ENCODE assay signal across 10 cellular contexts in genomic region chr1:161725258-161725887, GRCh38. TPM values are rescaled to one million over a fixed set of nuclear protein-coding genes. Genes with fewer than 3 reads are reported as not detected.
A peak's percentile ranks its signal among the peaks of the same experiment; 100 is the strongest.
DNase-seq lines count a peak whose midpoint lies in the region; ATAC-seq and TF ChIP-seq lines count a peak whose summit lies in the region.
"Not testable (repeated sequence)": the region's sequence is repeated elsewhere in the genome, so short reads cannot be mapped to it uniquely, and the experiment has no call there.
"Had no signal": no experiment of that assay in that cellular context is flagged by ENCODE, and none has a peak within 500 bp of the region (broad histone marks: within the 10 kb centered on the region; RNA-seq: fewer than 3 reads in every experiment).

No MANE protein-coding gene starts in this region.

- not testable (repeated sequence) for ATAC-seq in gastroesophageal sphincter

- H2AFZ ChIP-seq in Karpas-422 (ENCODE audit: low read length): not testable (repeated sequence)
- peak overlapping the region; percentile 88 for H2AFZ ChIP-seq in mammary epithelial cell (ENCODE audit: low read depth, low read length)

- H3K36me3 ChIP-seq in Karpas-422 (ENCODE audit: insufficient read depth, low read length): peaks cover 52% of the 10 kb centered on the region
- not testable (repeated sequence) for H3K36me3 ChIP-seq in mammary epithelial cell (ENCODE audit: insufficient read depth, low read length); gastroesophageal sphincter; mesendoderm (ENCODE audit: control insufficient read depth, insufficient read depth, low read length); rectal smooth muscle tissue (ENCODE audit: control insufficient read depth, insufficient read depth, low read length); urinary bladder (ENCODE audit: insufficient read depth)

- H3K36me3 Mint-ChIP-seq in activated CD4-positive, alpha-beta T cell treated with anti-CD3 and anti-CD28 coated beads, Interleukin-2, amount 10 ng/mL, durations not matched to agents 24 days and 14 days (ENCODE audit: low read depth): not testable (repeated sequence)

- not testable (repeated sequence) for H3K9me3 Mint-ChIP-seq in activated CD4-positive, alpha-beta T cell treated with anti-CD3 and anti-CD28 coated beads, Interleukin-2, amount 10 ng/mL, durations not matched to agents 24 days and 14 days

- not testable (repeated sequence) for H2BK15ac ChIP-seq in mesendoderm (replicated peaks; ENCODE audit: low read depth)

- BruUV-seq in mammary epithelial cell (replicated peaks; lab: Mats Ljungman, UMichigan): not testable (repeated sequence)

- intact Hi-C loops in activated CD4-positive, alpha-beta T cell treated with anti-CD3 and anti-CD28 coated beads, Interleukin-2, amount 10 ng/mL, durations not matched to agents 24 days and 14 days (cut with micrococcal nuclease): loop anchor here (2.0 to 5.0 kb wide), 2 partner anchors 19 to 183 kb away; partner anchors contain the start of gene FCRLA
- intact Hi-C loops in mammary epithelial cell (cut with micrococcal nuclease): not testable (repeated sequence)

- H3K4me3 Mint-ChIP-seq in activated CD4-positive, alpha-beta T cell treated with anti-CD3 and anti-CD28 coated beads, Interleukin-2, amount 10 ng/mL, durations not matched to agents 24 days and 14 days: peak overlapping the region; percentile 88

- in situ Hi-C loops in mammary epithelial cell (cut with MboI; ENCODE audit: low sequenced_read_pairs in 2 of 2): loop anchor here in 1 of 2 donors (25.0 kb wide), 2 partner anchors 188 to 538 kb away; partner anchors contain the start of genes ADAMTS4, B4GALT3 and FCGR3A

- peak overlapping the region; percentile 96 for H3K56ac ChIP-seq in mesendoderm (ENCODE audit: low read length)

- not testable (repeated sequence) for H3K23ac ChIP-seq in mesendoderm (ENCODE audit: low read length)

- H3K4ac ChIP-seq in mesendoderm (ENCODE audit: low read depth, low read length): not testable (repeated sequence)

- H3K79me1 ChIP-seq in mesendoderm (ENCODE audit: low read length): not testable (repeated sequence)

- H3K79me2 ChIP-seq in Karpas-422 (ENCODE audit: low read length): peaks cover 22% of the 10 kb centered on the region
- H3K79me2 ChIP-seq in mammary epithelial cell (ENCODE audit: insufficient read depth, low read length); mesendoderm (ENCODE audit: control insufficient read depth, insufficient read depth, low read length): not testable (repeated sequence)

- DNase-seq in Karpas-422; activated CD4-positive, alpha-beta T cell treated with anti-CD3 and anti-CD28 coated beads, Interleukin-2, amount 10 ng/mL, durations not matched to agents 24 days and 14 days; mammary epithelial cell; mesendoderm: not testable (repeated sequence)

- peaks cover 60% of the 10 kb centered on the region for H4K20me1 ChIP-seq in Karpas-422 (ENCODE audit: insufficient read depth, low read depth, low read length)
- not testable (repeated sequence) for H4K20me1 ChIP-seq in mammary epithelial cell (ENCODE audit: insufficient read depth, low read length)

- WGBS in mammary epithelial cell (ENCODE audit: low coverage, missing lambda C conversion rate): 60% methylated on average over 17 of the region's 20 CpGs
- 6 to 58% methylated on average over 8 to 9 of the region's 20 CpGs for WGBS in gastroesophageal sphincter (ENCODE audit: low coverage in 1 of 2), 2 donors
- no CpG with 5 or more reads among the region's 20 CpGs for WGBS in mesendoderm (ENCODE audit: extremely low coverage, insufficient coverage, low lambda C conversion rate)
- WGBS in urinary bladder: 50% methylated on average over 20 of the region's 20 CpGs

- H2BK5ac ChIP-seq in mesendoderm (ENCODE audit: low read length): not testable (repeated sequence)

- not testable (repeated sequence) for H4K5ac ChIP-seq in mesendoderm (ENCODE audit: low read length)

- H3K27me3 Mint-ChIP-seq in activated CD4-positive, alpha-beta T cell treated with anti-CD3 and anti-CD28 coated beads, Interleukin-2, amount 10 ng/mL, durations not matched to agents 24 days and 14 days: peaks cover 66% of the 10 kb centered on the region

- dilution Hi-C loops in mammary epithelial cell (cut with HindIII; ENCODE audit: low sequenced_read_pairs): not testable (repeated sequence)

- H3K4me3 ChIP-seq in GM08714 (ENCODE audit: low read length) (peak overlapping the region; percentile 77; the same call in 1 of the 2 replicates), Karpas-422 (ENCODE audit: low read length) (peak overlapping the region; percentile 70), mammary epithelial cell (replicated peaks in 1 of 3; ENCODE audit: insufficient read depth in 1 of 3, low read depth in 2 of 3, low read length in 3 of 3) (peak overlapping the region; percentile 55 to 78 (median 74)), gastroesophageal sphincter (peak overlapping the region; percentile 68 to 87), rectal smooth muscle tissue (ENCODE audit: low read length) (peak overlapping the region; percentile 83), urinary bladder (ENCODE audit: low read depth, low read length) (peak overlapping the region; percentile 62)
- not testable (repeated sequence) for H3K4me3 ChIP-seq in mesendoderm (ENCODE audit: low read length)

- not testable (repeated sequence) for H4K8ac ChIP-seq in mesendoderm (ENCODE audit: low read depth, low read length)

- H3K9me3 ChIP-seq in Karpas-422 (ENCODE audit: low read length); mammary epithelial cell (replicated peaks; ENCODE audit: insufficient read depth, low read length); gastroesophageal sphincter: not testable (repeated sequence)

- TF ChIP-seq EP300 in gastroesophageal sphincter (IDR thresholded peaks at IDR 0.05): not testable (repeated sequence)

- H3K27me3 ChIP-seq in Karpas-422 (ENCODE audit: low read length); mammary epithelial cell (ENCODE audit: insufficient read depth, low read length); mesendoderm (ENCODE audit: insufficient read depth, low read length, poor library complexity); rectal smooth muscle tissue (ENCODE audit: control insufficient read depth, insufficient read depth, low read length): not testable (repeated sequence)
- H3K27me3 ChIP-seq in gastroesophageal sphincter: peaks cover 25% of the 10 kb centered on the region

- not testable (repeated sequence) for TF ChIP-seq POLR2A in gastroesophageal sphincter (IDR thresholded peaks at IDR 0.05)

- peak overlapping the region; percentile 95 for H3K27ac ChIP-seq in Karpas-422 (ENCODE audit: low read length)
- not testable (repeated sequence) for H3K27ac ChIP-seq in mammary epithelial cell (ENCODE audit: insufficient read depth, low read depth, low read length); mesendoderm (ENCODE audit: low read depth, low read length); rectal smooth muscle tissue (ENCODE audit: low read depth, low read length); urinary bladder (ENCODE audit: low read depth)
- H3K27ac ChIP-seq in gastroesophageal sphincter: peak overlapping the region in 3 of 4 donors; percentile 82 to 85 (median 84)

- not testable (repeated sequence) for TF ChIP-seq CTCF in mammary epithelial cell (conservative IDR thresholded peaks at IDR 0.05 in 1 of 2, IDR thresholded peaks at IDR 0.05 in 1 of 2; ENCODE audit: extremely low read depth in 1 of 2, insufficient read depth in 1 of 2, low read depth in 1 of 2, low read length in 2 of 2); gastroesophageal sphincter (IDR thresholded peaks at IDR 0.05)

- not testable (repeated sequence) for H2AK5ac ChIP-seq in mesendoderm (ENCODE audit: low read length)

- not testable (repeated sequence) for H3K9me2 ChIP-seq in Karpas-422 (replicated peaks; ENCODE audit: insufficient read depth, low read length)

- H3K9ac ChIP-seq in Karpas-422 (ENCODE audit: low read length): peak overlapping the region; percentile 80
- not testable (repeated sequence) for H3K9ac ChIP-seq in mammary epithelial cell (ENCODE audit: insufficient read depth, low read length); rectal smooth muscle tissue (ENCODE audit: low read length)
- H3K9ac ChIP-seq in mesendoderm (ENCODE audit: low read length): peak overlapping the region; percentile 69

- H3K4me1 ChIP-seq in Karpas-422 (ENCODE audit: low read length) (peaks cover 79% of the 10 kb centered on the region), mammary epithelial cell (ENCODE audit: insufficient read depth, low read length) (peaks cover 27% of the 10 kb centered on the region), gastroesophageal sphincter (peaks cover 0 to 22% (median 4%) of the 10 kb centered on the region in 3 donors)
- not testable (repeated sequence) for H3K4me1 ChIP-seq in mesendoderm (ENCODE audit: control insufficient read depth, low read depth, low read length); rectal smooth muscle tissue (ENCODE audit: control insufficient read depth, insufficient read depth, low read length); urinary bladder (ENCODE audit: insufficient read depth)

- CTCF ChIA-PET in mammary epithelial cell (lab: Charles Lee; ENCODE audit: low non-redundant PET): not testable (repeated sequence)

- not testable (repeated sequence) for H3K27ac Mint-ChIP-seq in activated CD4-positive, alpha-beta T cell treated with anti-CD3 and anti-CD28 coated beads, Interleukin-2, amount 10 ng/mL, durations not matched to agents 24 days and 14 days

- peak overlapping the region; percentile 86 for H3K4me2 ChIP-seq in Karpas-422 (ENCODE audit: low read depth, low read length, poor library complexity, severe bottlenecking)
- peak overlapping the region; percentile 98 for H3K4me2 ChIP-seq in mammary epithelial cell (ENCODE audit: insufficient read depth, low read depth, low read length)
- peak overlapping the region; percentile 99 for H3K4me2 ChIP-seq in mesendoderm (ENCODE audit: low read length)

- H3K4me1 Mint-ChIP-seq in activated CD4-positive, alpha-beta T cell treated with anti-CD3 and anti-CD28 coated beads, Interleukin-2, amount 10 ng/mL, durations not matched to agents 24 days and 14 days: peaks cover 40% of the 10 kb centered on the region

- H3K18ac ChIP-seq in mesendoderm (ENCODE audit: low read length): not testable (repeated sequence)

- not testable (repeated sequence) for H2BK120ac ChIP-seq in mesendoderm (ENCODE audit: low read depth, low read length)

RNA-seq across cellular contexts. Expression of gene FCRLB, which starts 4.0 kb away (rescaled TPM):
- 937 and 1,205 TPM in 2 replicates for total RNA-seq in Karpas-422 (2014; rRNA removed; shearing (Covaris generic); ENCODE audit: low replicate concordance)
- not detected in 2 replicates for total RNA-seq in activated CD4-positive, alpha-beta T cell treated with anti-CD3 and anti-CD28 coated beads, Interleukin-2, amount 10 ng/mL, durations not matched to agents 24 days and 14 days
- total RNA-seq in mammary epithelial cell: 1 to 10 TPM in 1 of 2 donors, under 1 TPM in 1; 0.67 to 1.1 TPM
- polyA plus RNA-seq in mammary epithelial cell: 0.93 TPM
- 2.0 TPM for polyA minus RNA-seq in mammary epithelial cell
- total RNA-seq in gastroesophageal sphincter: under 1 TPM in 3 of 4 donors, not detected in 1; 0.15 to 0.81 (median 0.23) TPM
- 0.20 TPM for polyA plus RNA-seq in mesendoderm (2013, experiment 1 of 2)
- polyA plus RNA-seq in mesendoderm (2013, experiment 2 of 2): 0.11 TPM
- 3.6 TPM for total RNA-seq in urinary bladder
- 1.1 TPM for polyA plus RNA-seq in urinary bladder

RNA-seq across cellular contexts. Expression of gene FCRLA, which starts 18.3 kb away (rescaled TPM):
- total RNA-seq in Karpas-422 (2014; rRNA removed; shearing (Covaris generic); ENCODE audit: low replicate concordance): 637 and 924 TPM in 2 replicates
- total RNA-seq in activated CD4-positive, alpha-beta T cell treated with anti-CD3 and anti-CD28 coated beads, Interleukin-2, amount 10 ng/mL, durations not matched to agents 24 days and 14 days: not detected in 2 replicates
- 1 to 10 TPM in 1 of 2 donors, under 1 TPM in 1; 0.67 to 4.4 TPM for total RNA-seq in mammary epithelial cell
- 3.5 TPM for polyA plus RNA-seq in mammary epithelial cell
- polyA minus RNA-seq in mammary epithelial cell: 0.41 TPM
- total RNA-seq in gastroesophageal sphincter: not detected
- polyA plus RNA-seq in mesendoderm (2013, experiment 1 of 2): not detected
- not detected for polyA plus RNA-seq in mesendoderm (2013, experiment 2 of 2)
- 0.48 TPM for total RNA-seq in urinary bladder
- not detected for polyA plus RNA-seq in urinary bladder
- total RNA-seq: activated CD8-positive, alpha-beta memory T cell treated with anti-CD3 and anti-CD28 coated beads for 36 hours; LHCN-M2 had no signal

RNA-seq across cellular contexts. Expression of gene DUSP12, which starts 24.2 kb away (rescaled TPM):
- total RNA-seq in Karpas-422 (2014; rRNA removed; shearing (Covaris generic); ENCODE audit: low replicate concordance): 87.8 and 102 TPM in 2 replicates
- 38.2 and 39.7 TPM in 2 replicates for total RNA-seq in activated CD4-positive, alpha-beta T cell treated with anti-CD3 and anti-CD28 coated beads, Interleukin-2, amount 10 ng/mL, durations not matched to agents 24 days and 14 days
- total RNA-seq in mammary epithelial cell (10 to 100 TPM; 22.3 to 32.4 TPM), gastroesophageal sphincter (10 to 100 TPM; 16.8 to 31.8 (median 24.7) TPM), urinary bladder (41.8 TPM)
- polyA plus RNA-seq in mammary epithelial cell (21.4 TPM), urinary bladder (27.9 TPM)
- 1.4 TPM for polyA minus RNA-seq in mammary epithelial cell
- 43.9 TPM for polyA plus RNA-seq in mesendoderm (2013, experiment 1 of 2)
- polyA plus RNA-seq in mesendoderm (2013, experiment 2 of 2): 44.2 TPM

RNA-seq across cellular contexts. Expression of gene ATF6, which starts 40.7 kb away (rescaled TPM):
- total RNA-seq in Karpas-422 (2014; rRNA removed; shearing (Covaris generic); ENCODE audit: low replicate concordance): 21.6 and 36.5 TPM in 2 replicates
- 23.6 and 27.7 TPM in 2 replicates for total RNA-seq in activated CD4-positive, alpha-beta T cell treated with anti-CD3 and anti-CD28 coated beads, Interleukin-2, amount 10 ng/mL, durations not matched to agents 24 days and 14 days
- total RNA-seq in mammary epithelial cell (10 to 100 TPM; 21.9 to 32.7 TPM), gastroesophageal sphincter (10 to 100 TPM; 28.6 to 32.4 (median 29.7) TPM), urinary bladder (39.4 TPM)
- polyA plus RNA-seq in mammary epithelial cell (12.2 TPM), urinary bladder (13.0 TPM)
- polyA minus RNA-seq in mammary epithelial cell: 20.8 TPM
- 7.8 TPM for polyA plus RNA-seq in mesendoderm (2013, experiment 1 of 2)
- 7.8 TPM for polyA plus RNA-seq in mesendoderm (2013, experiment 2 of 2)

Comparison
In these comparisons a context has a peak if more than half of its experiments do, and no peak if none do; other contexts are left out.
1. RNA of gene FCRLB, which starts 4.0 kb away (total RNA-seq): 937 to 1,205 TPM in Karpas-422; 3.6 TPM in urinary bladder (single experiment), 0.67 to 1.1 TPM in mammary epithelial cell, 0.15 to 0.81 TPM in gastroesophageal sphincter and not detected in activated CD4-positive, alpha-beta T cell treated with anti-CD3 and anti-CD28 coated beads, Interleukin-2, amount 10 ng/mL, durations not matched to agents 24 days and 14 days; every median in the first group is over 100 times any median in the second.
2. RNA of gene FCRLA, which starts 18.3 kb away (total RNA-seq): 637 to 924 TPM in Karpas-422; 0.67 to 4.4 TPM in mammary epithelial cell, 0.48 TPM in urinary bladder (single experiment), not detected in activated CD4-positive, alpha-beta T cell treated with anti-CD3 and anti-CD28 coated beads, Interleukin-2, amount 10 ng/mL, durations not matched to agents 24 days and 14 days and not detected in gastroesophageal sphincter; every median in the first group is over 100 times any median in the second.
3. Peak in every context shown above with its lines, with median percentiles within 50 percentile points of each other: H3K4me2 ChIP-seq.